ENCODE assay signal across 1 cellular context in the genomic region with DNA sequence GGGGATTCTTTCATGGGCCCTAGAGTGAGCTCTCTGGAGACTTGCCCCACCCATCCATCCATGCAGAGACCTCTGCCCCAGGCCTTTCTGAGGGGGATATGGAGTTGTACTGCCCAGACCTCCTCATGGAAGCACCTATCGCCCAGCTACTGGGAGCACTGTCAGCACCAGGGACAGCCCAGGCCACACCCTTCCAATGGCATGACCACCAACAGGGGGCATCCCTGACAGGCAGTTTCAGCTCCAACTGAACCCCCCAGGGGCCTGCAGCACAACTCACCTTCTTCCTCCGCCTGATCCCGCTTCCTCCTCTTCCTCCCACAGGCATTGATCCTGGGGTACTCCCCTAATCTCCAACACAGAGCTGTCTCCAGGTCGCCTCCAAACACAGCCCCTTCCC.
TF ChIP-seq lines count a peak whose summit lies in the region.

No MANE protein-coding gene starts in this region.

TF ChIP-seq in PFSK-1, 5 proteins besides CTCF, POLR2A, EP300 and RAD21:
- TF ChIP-seq, protein P1, sequence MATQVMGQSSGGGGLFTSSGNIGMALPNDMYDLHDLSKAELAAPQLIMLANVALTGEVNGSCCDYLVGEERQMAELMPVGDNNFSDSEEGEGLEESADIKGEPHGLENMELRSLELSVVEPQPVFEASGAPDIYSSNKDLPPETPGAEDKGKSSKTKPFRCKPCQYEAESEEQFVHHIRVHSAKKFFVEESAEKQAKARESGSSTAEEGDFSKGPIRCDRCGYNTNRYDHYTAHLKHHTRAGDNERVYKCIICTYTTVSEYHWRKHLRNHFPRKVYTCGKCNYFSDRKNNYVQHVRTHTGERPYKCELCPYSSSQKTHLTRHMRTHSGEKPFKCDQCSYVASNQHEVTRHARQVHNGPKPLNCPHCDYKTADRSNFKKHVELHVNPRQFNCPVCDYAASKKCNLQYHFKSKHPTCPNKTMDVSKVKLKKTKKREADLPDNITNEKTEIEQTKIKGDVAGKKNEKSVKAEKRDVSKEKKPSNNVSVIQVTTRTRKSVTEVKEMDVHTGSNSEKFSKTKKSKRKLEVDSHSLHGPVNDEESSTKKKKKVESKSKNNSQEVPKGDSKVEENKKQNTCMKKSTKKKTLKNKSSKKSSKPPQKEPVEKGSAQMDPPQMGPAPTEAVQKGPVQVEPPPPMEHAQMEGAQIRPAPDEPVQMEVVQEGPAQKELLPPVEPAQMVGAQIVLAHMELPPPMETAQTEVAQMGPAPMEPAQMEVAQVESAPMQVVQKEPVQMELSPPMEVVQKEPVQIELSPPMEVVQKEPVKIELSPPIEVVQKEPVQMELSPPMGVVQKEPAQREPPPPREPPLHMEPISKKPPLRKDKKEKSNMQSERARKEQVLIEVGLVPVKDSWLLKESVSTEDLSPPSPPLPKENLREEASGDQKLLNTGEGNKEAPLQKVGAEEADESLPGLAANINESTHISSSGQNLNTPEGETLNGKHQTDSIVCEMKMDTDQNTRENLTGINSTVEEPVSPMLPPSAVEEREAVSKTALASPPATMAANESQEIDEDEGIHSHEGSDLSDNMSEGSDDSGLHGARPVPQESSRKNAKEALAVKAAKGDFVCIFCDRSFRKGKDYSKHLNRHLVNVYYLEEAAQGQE (IDR thresholded peaks at IDR 0.05; ENCODE audit: insufficient read depth in 1 of 2, low read depth in 2 of 2, low read length in 2 of 2) = peak; percentile 58 to 82; a peak in 3 of 4 replicates
- TF ChIP-seq TAF1 (IDR thresholded peaks at IDR 0.05; ENCODE audit: borderline replicate concordance, insufficient read depth, low read length) = no peak
